Comparison of ENCODE assay signal across 1 cellular context in genomic region chr6:26554669-26555504, GRCh38.
TF ChIP-seq lines count a peak whose summit lies in the region.

No MANE protein-coding gene starts in this region.

TF ChIP-seq in endothelial cell of umbilical vein, 7 proteins besides CTCF, POLR2A, EP300 and RAD21:
- TF ChIP-seq FOS (IDR thresholded peaks at IDR 0.05; ENCODE audit: borderline replicate concordance, insufficient read depth, low read length) (no peak), MYC (IDR thresholded peaks at IDR 0.05; ENCODE audit: low read depth, low read length) (no peak), POLR2AphosphoS5 (IDR thresholded peaks at IDR 0.05; ENCODE audit: insufficient read depth, low read depth, low read length) (no peak), JUN (IDR thresholded peaks at IDR 0.05; ENCODE audit: borderline replicate concordance, insufficient read depth, insufficient read length, low read depth) (no peak), GATA2 (IDR thresholded peaks at IDR 0.05; ENCODE audit: insufficient read depth, insufficient read length, low read depth, low read length) (no peak), MAX (IDR thresholded peaks at IDR 0.05; ENCODE audit: insufficient read depth, insufficient read length) (no peak), EZH2 (IDR thresholded peaks at IDR 0.05; ENCODE audit: borderline replicate concordance, low read depth, low read length, severe bottlenecking) (no peak)
